ENCODE assay signal across 8 cellular contexts in the genomic region with DNA sequence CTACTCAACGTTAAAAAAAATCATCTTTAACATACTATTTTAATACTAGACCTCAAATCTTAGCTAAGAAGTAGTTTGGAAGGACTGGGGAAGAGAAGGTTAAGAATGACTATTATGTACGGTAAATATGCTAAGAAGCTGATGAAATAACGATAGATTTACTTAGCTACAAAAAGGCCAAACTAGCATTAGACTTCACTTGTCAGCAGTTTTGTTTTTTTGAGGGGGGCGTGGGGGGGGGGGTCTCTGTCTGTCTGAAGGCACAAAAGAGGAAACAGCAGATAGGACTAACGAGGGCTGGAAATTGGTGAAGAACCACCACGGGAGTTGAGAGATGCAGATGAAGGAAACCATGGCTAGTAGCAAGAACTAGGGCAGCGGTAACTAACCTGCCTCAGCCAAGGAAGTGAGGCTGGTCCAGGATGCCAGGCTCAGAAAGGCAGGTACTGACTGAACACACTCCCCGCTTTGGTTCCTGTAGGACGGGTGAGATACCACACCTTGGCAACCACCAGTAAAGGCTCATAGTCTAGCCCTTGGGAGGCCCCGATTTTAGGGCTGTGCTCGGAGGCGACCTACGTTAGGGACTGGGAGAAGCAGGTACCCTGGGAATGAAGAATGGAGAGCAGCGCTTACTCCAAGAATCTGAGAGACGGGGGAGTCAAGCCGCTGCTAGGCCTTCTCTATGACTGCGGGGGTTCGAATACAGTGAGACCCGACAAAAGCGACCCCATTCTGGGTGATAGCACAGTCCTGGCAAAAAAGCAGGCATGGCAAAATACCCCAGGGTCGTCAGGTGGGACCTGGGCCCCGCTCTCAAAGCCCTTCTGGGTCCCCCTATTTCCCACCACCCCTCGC. TPM values are rescaled to one million over a fixed set of nuclear protein-coding genes. Genes with fewer than 3 reads are reported as not detected.
A peak's percentile ranks its signal among the peaks of the same experiment; 100 is the strongest.
DNase-seq lines count a peak whose midpoint lies in the region; ATAC-seq and TF ChIP-seq lines count a peak whose summit lies in the region.

No MANE protein-coding gene starts in this region.

- WGBS in sigmoid colon, 2 donors, result 10 to 12% methylated on average over 23 of the region's 23 CpGs

- CTCF ChIA-PET in WTC11 (lab: Charles Lee), result interaction anchor here (0.6 to 1.6 kb wide), 3 partner anchors 11 to 200 kb away, joined by 3 to 4 read pairs (median 4); a partner anchor contains a TSS

- peaks cover 22% of the 10 kb centered on the region for H3K4me1 Mint-ChIP-seq in WTC11

- POLR2A ChIA-PET in WTC11 (lab: Charles Lee), result no interaction called here

- ATAC-seq in HG02852 (IDR thresholded peaks at IDR 0.05; ENCODE audit: unreplicated experiment) (peak; percentile 3), WTC11 (peak; percentile 3), HG03196 (IDR thresholded peaks at IDR 0.05; ENCODE audit: unreplicated experiment) (no peak)

- no peaks in the 10 kb centered on the region for H3K27me3 Mint-ChIP-seq in WTC11 (ENCODE audit: low read depth)

- no peak for TF ChIP-seq EP300 in sigmoid colon (IDR thresholded peaks at IDR 0.05)

- no peaks in the 10 kb centered on the region for H3K9me3 Mint-ChIP-seq in WTC11

- no peak for TF ChIP-seq POLR2A in sigmoid colon (IDR thresholded peaks at IDR 0.05)

- DNase-seq in GM06990 (ENCODE audit: extremely low read depth, insufficient read length) (no peak), WTC11 (ENCODE audit: low spot score) (no peak), foreskin fibroblast (no peak), sigmoid colon (no peak), NCI-H526 treated with DMSO at 0.1 percent for 48 hours (lab: John Stamatoyannopoulos, UW) (no peak)
- DNase-seq in NK-92 treated with Interleukin-12 subunit alpha and Interleukin-12 subunit beta, amount 100 ng/mL, for 24 hours (lab: John Stamatoyannopoulos, UW), result no peak

- H3K9me3 ChIP-seq in sigmoid colon, result no peaks in the 10 kb centered on the region

- peaks cover 10% of the 10 kb centered on the region for H3K36me3 ChIP-seq in GM06990 (ENCODE audit: control insufficient read depth, insufficient read depth, low read length)
- peaks cover under 1 to 36% (median 8%) of the 10 kb centered on the region in 4 donors for H3K36me3 ChIP-seq in sigmoid colon

- TF ChIP-seq CTCF in GM06990 (IDR thresholded peaks at IDR 0.05; ENCODE audit: insufficient read depth, low read length, poor library complexity, severe bottlenecking), result no peak
- no peak for TF ChIP-seq CTCF in WTC11 (IDR thresholded peaks at IDR 0.05)
- no peak for TF ChIP-seq CTCF in foreskin fibroblast (IDR thresholded peaks at IDR 0.05; ENCODE audit: low read depth, low read length)
- TF ChIP-seq CTCF in sigmoid colon (IDR thresholded peaks at IDR 0.05), result no peak

- H3K4me3 ChIP-seq in GM06990 (replicated peaks; ENCODE audit: low read depth, low read length), result peak overlapping the region; percentile 84
- peak overlapping the region; percentile 62 to 95 for H3K4me3 ChIP-seq in foreskin fibroblast (ENCODE audit: low read depth in 1 of 2, low read length in 2 of 2)
- peak overlapping the region; percentile 68 to 91 (median 88) for H3K4me3 ChIP-seq in sigmoid colon

- H3K27ac ChIP-seq in sigmoid colon, result peak overlapping the region; percentile 82 to 93 (median 89)

- H3K4me1 ChIP-seq in sigmoid colon, result peaks cover 0 to 32% (median 30%) of the 10 kb centered on the region in 4 donors

- H3K4me3 Mint-ChIP-seq in WTC11, result peak overlapping the region; percentile 99

- H3K27me3 ChIP-seq in GM06990 (replicated peaks; ENCODE audit: control insufficient read depth, insufficient read depth, low read length) (no peaks in the 10 kb centered on the region), sigmoid colon (no peaks in the 10 kb centered on the region)

- H3K36me3 Mint-ChIP-seq in WTC11, result peaks cover 14% of the 10 kb centered on the region

- intact Hi-C loops in sigmoid colon (cut with DNase I), result loop anchor here (5.0 kb wide), 1 partner anchor 84 kb away; a partner anchor contains a TSS

- H3K27ac Mint-ChIP-seq in WTC11, result peak overlapping the region; percentile 99; the same call in 1 of the 2 replicates

TF ChIP-seq in WTC11, 78 proteins besides CTCF, POLR2A, EP300 and RAD21:
- TF ChIP-seq FOXP1 (CRISPR knock-in tag; IDR thresholded peaks at IDR 0.05; ENCODE audit: borderline replicate concordance) (no peak), GABPB1 (CRISPR knock-in tag; IDR thresholded peaks at IDR 0.05) (peak; percentile 11; the same call in 1 of the 2 replicates)

RNA-seq across cellular contexts. Expression of a gene that starts 0.7 kb away (rescaled TPM):
- 218 to 233 TPM (median 221 TPM) in 3 replicates for total RNA-seq in WTC11 (2021)
- 100 to 1,000 TPM; 104 to 217 (median 189) TPM for total RNA-seq in sigmoid colon
- 100 to 1,000 TPM; 204 to 243 (median 221) TPM for polyA plus RNA-seq in sigmoid colon

RNA-seq across cellular contexts. Expression of a gene that starts 1.2 kb away (rescaled TPM):
- 74.2 to 82.3 TPM (median 78.4 TPM) in 3 replicates for total RNA-seq in WTC11 (2021)
- total RNA-seq in sigmoid colon, result 10 to 100 TPM; 44.3 to 63.9 (median 48.3) TPM
- polyA plus RNA-seq in sigmoid colon, result 10 to 100 TPM; 56.5 to 97.1 (median 58.9) TPM

RNA-seq across cellular contexts. Expression of a gene that starts 10.9 kb away (rescaled TPM):
- total RNA-seq in WTC11 (2021), result 32.2 to 39.8 TPM (median 35.7 TPM) in 3 replicates
- total RNA-seq in sigmoid colon, result 10 to 100 TPM; 36.6 to 55.3 (median 50.1) TPM
- 10 to 100 TPM; 41.4 to 54.1 (median 43.5) TPM for polyA plus RNA-seq in sigmoid colon

RNA-seq across cellular contexts. Expression of a gene that starts 15.6 kb away (rescaled TPM):
- 12.6 to 18.4 TPM (median 16.9 TPM) in 3 replicates for total RNA-seq in WTC11 (2021)
- 10 to 100 TPM; 22.4 to 31.7 (median 26.5) TPM for total RNA-seq in sigmoid colon
- polyA plus RNA-seq in sigmoid colon, result 10 to 100 TPM; 15.1 to 34.2 (median 28.8) TPM

RNA-seq across cellular contexts. Expression of a gene that starts 18.2 kb away (rescaled TPM):
- total RNA-seq in WTC11 (2021) (32.7 to 38.5 TPM (median 36.5 TPM) in 3 replicates), sigmoid colon (100 to 1,000 TPM in 2 of 4 donors, 10 to 100 TPM in 2; 65.6 to 149 (median 102) TPM)
- polyA plus RNA-seq in sigmoid colon, result 100 to 1,000 TPM in 2 of 3 donors, 10 to 100 TPM in 1; 81.6 to 116 (median 109) TPM
